In genomic region chr4:38489924-38490639, GRCh38 we compare ENCODE assay signal across 9 cellular contexts.
DNase-seq lines count a peak whose midpoint lies in the region; ATAC-seq and TF ChIP-seq lines count a peak whose summit lies in the region.
"Had no signal": no experiment of that assay in that cellular context is flagged by ENCODE, and none has a peak within 500 bp of the region (broad histone marks: within the 10 kb centered on the region; RNA-seq: fewer than 3 reads in every experiment).

No MANE protein-coding gene starts in this region.

- no peak for TF ChIP-seq CTCF in GM13976 (IDR thresholded peaks at IDR 0.05; ENCODE audit: borderline replicate concordance, control extremely low read depth, extremely low read depth, insufficient read depth, missing control alignments)

- H3K27me3 Mint-ChIP-seq in activated T-helper 17 cell treated with anti-CD3 and anti-CD28 coated beads, Interleukin-2, amount 50 U/mL, for 72 hours: no peaks in the 10 kb centered on the region

- no peaks in the 10 kb centered on the region for H3K9me3 Mint-ChIP-seq in activated T-helper 17 cell treated with anti-CD3 and anti-CD28 coated beads, Interleukin-2, amount 50 U/mL, for 72 hours

- peak overlapping the region; percentile 32 for H3K27ac Mint-ChIP-seq in activated T-helper 17 cell treated with anti-CD3 and anti-CD28 coated beads, Interleukin-2, amount 50 U/mL, for 72 hours

- peak overlapping the region; percentile 59 for H3K4me3 Mint-ChIP-seq in activated T-helper 17 cell treated with anti-CD3 and anti-CD28 coated beads, Interleukin-2, amount 50 U/mL, for 72 hours

- H3K4me1 Mint-ChIP-seq in activated T-helper 17 cell treated with anti-CD3 and anti-CD28 coated beads, Interleukin-2, amount 50 U/mL, for 72 hours: peaks cover 25% of the 10 kb centered on the region

- DNase-seq in HT1080 (ENCODE audit: low read depth): peak; percentile 77
- no peak for DNase-seq in left ventricle myocardium superior
- DNase-seq in sciatic nerve (ENCODE audit: low spot score): no peak
- DNase-seq in activated gamma-delta T cell treated with Interleukin-2 at 50 U/mL for 16 hours: no peak
- DNase-seq in NCI-H226: no peak
- DNase-seq in GM13976 (ENCODE audit: low spot score): no peak

- in situ Hi-C loops in GM13976 (cut with MboI; ENCODE audit: low sequenced_read_pairs, unreplicated experiment): no loop called here

- H3K36me3 Mint-ChIP-seq in activated T-helper 17 cell treated with anti-CD3 and anti-CD28 coated beads, Interleukin-2, amount 50 U/mL, for 72 hours (ENCODE audit: low read depth): no peaks in the 10 kb centered on the region

- peak; percentile 69 for ATAC-seq in activated T-helper 17 cell treated with anti-CD3 and anti-CD28 coated beads, Interleukin-2, amount 50 U/mL, for 72 hours (replicated peaks)
- ATAC-seq in left ventricle myocardium superior (peak; percentile 82), sciatic nerve (peak; percentile 89), GM18870 (IDR thresholded peaks at IDR 0.05; ENCODE audit: unreplicated experiment) (no peak)
- ATAC-seq: GM12878 had no signal

- intact Hi-C loops in left ventricle myocardium superior (cut with micrococcal nuclease): no loop called here
- intact Hi-C loops in sciatic nerve (cut with DNase I): no loop called here
